ENCODE assay signal across 8 cellular contexts in genomic region chr7:151517601-151518104, GRCh38. TPM values are rescaled to one million over a fixed set of nuclear protein-coding genes. Genes with fewer than 3 reads are reported as not detected.
A peak's percentile ranks its signal among the peaks of the same experiment; 100 is the strongest.
DNase-seq lines count a peak whose midpoint lies in the region; ATAC-seq and TF ChIP-seq lines count a peak whose summit lies in the region.

No MANE protein-coding gene starts in this region.

- CTCF ChIA-PET in activated CD4-positive, alpha-beta memory T cell treated with anti-CD3 and anti-CD28 coated beads, Interleukin-2, amount 10 ng/mL, durations not matched to agents 7 days and 5 days (lab: Charles Lee), result interaction anchor here (0.9 to 2.6 kb wide), 2 partner anchors 116 to 167 kb away, joined by 4 to 7 read pairs; no protein-coding TSS in a partner anchor

- DNase-seq in NCI-H1105 treated with DMSO at 0.1 percent for 48 hours (lab: John Stamatoyannopoulos, UW) (peak; percentile 14), NCI-H1105 (lab: John Stamatoyannopoulos, UW) (no peak), foreskin keratinocyte (no peak), NCI-H1092 treated with DMSO at 0.1 percent for 48 hours (lab: John Stamatoyannopoulos, UW) (no peak)
- no peak for DNase-seq in activated CD4-positive, alpha-beta memory T cell treated with anti-CD3 and anti-CD28 coated beads, Interleukin-2, amount 10 ng/mL, durations not matched to agents 7 days and 5 days
- DNase-seq in stimulated activated naive CD8-positive, alpha-beta T cell treated with anti-CD3 and anti-CD28 coated beads, Interleukin-15, amount 100 ng/mL, for 72 hours, result no peak

- no peak for ATAC-seq in stimulated activated naive CD8-positive, alpha-beta T cell treated with anti-CD3 and anti-CD28 coated beads, Interleukin-15, amount 100 ng/mL, for 72 hours
- ATAC-seq in foreskin keratinocyte (no peak), GM18861 (IDR thresholded peaks at IDR 0.05; ENCODE audit: unreplicated experiment) (no peak)

- peaks cover 5% of the 10 kb centered on the region for H3K9me3 Mint-ChIP-seq in activated CD4-positive, alpha-beta memory T cell treated with anti-CD3 and anti-CD28 coated beads, Interleukin-2, amount 10 ng/mL, durations not matched to agents 7 days and 5 days
- H3K9me3 Mint-ChIP-seq in stimulated activated naive CD8-positive, alpha-beta T cell treated with anti-CD3 and anti-CD28 coated beads, Interleukin-15, amount 100 ng/mL, for 72 hours, result no peaks in the 10 kb centered on the region

- no peak overlapping the region for H3K27ac ChIP-seq in foreskin keratinocyte

- peak overlapping the region; percentile 73 for H3K4me3 ChIP-seq in iPS-11a (ENCODE audit: low read depth, low read length)

- POLR2A ChIA-PET in activated CD4-positive, alpha-beta memory T cell treated with anti-CD3 and anti-CD28 coated beads, Interleukin-2, amount 10 ng/mL, durations not matched to agents 7 days and 5 days (lab: Charles Lee), result interaction anchor here (0.8 to 3.8 kb wide), 9 partner anchors 8 to 360 kb away, joined by 3 to 43 read pairs (median 5); partner anchors contain the start of gene PRKAG2

- peaks cover 42% of the 10 kb centered on the region for H3K36me3 Mint-ChIP-seq in activated CD4-positive, alpha-beta memory T cell treated with anti-CD3 and anti-CD28 coated beads, Interleukin-2, amount 10 ng/mL, durations not matched to agents 7 days and 5 days (ENCODE audit: low read depth)

- H3K27me3 ChIP-seq in foreskin keratinocyte, result no peaks in the 10 kb centered on the region

- TF ChIP-seq CTCF in foreskin keratinocyte (conservative IDR thresholded peaks at IDR 0.05), result no peak

- peaks cover 9% of the 10 kb centered on the region for H3K4me1 ChIP-seq in foreskin keratinocyte

- H3K27ac Mint-ChIP-seq in activated CD4-positive, alpha-beta memory T cell treated with anti-CD3 and anti-CD28 coated beads, Interleukin-2, amount 10 ng/mL, durations not matched to agents 7 days and 5 days, result peak overlapping the region; percentile 86
- H3K27ac Mint-ChIP-seq in stimulated activated naive CD8-positive, alpha-beta T cell treated with anti-CD3 and anti-CD28 coated beads, Interleukin-15, amount 100 ng/mL, for 72 hours, result peak overlapping the region in 1 of 2 donors; percentile 72

- H3K4me1 Mint-ChIP-seq in activated CD4-positive, alpha-beta memory T cell treated with anti-CD3 and anti-CD28 coated beads, Interleukin-2, amount 10 ng/mL, durations not matched to agents 7 days and 5 days, result peaks cover 61% of the 10 kb centered on the region
- H3K4me1 Mint-ChIP-seq in stimulated activated naive CD8-positive, alpha-beta T cell treated with anti-CD3 and anti-CD28 coated beads, Interleukin-15, amount 100 ng/mL, for 72 hours, result peaks cover 60% of the 10 kb centered on the region

- H3K4me3 Mint-ChIP-seq in activated CD4-positive, alpha-beta memory T cell treated with anti-CD3 and anti-CD28 coated beads, Interleukin-2, amount 10 ng/mL, durations not matched to agents 7 days and 5 days, result peak overlapping the region; percentile 92
- H3K4me3 Mint-ChIP-seq in stimulated activated naive CD8-positive, alpha-beta T cell treated with anti-CD3 and anti-CD28 coated beads, Interleukin-15, amount 100 ng/mL, for 72 hours, result peak overlapping the region; percentile 84 to 87

- H3K27me3 Mint-ChIP-seq in activated CD4-positive, alpha-beta memory T cell treated with anti-CD3 and anti-CD28 coated beads, Interleukin-2, amount 10 ng/mL, durations not matched to agents 7 days and 5 days, result peaks cover under 1% of the 10 kb centered on the region
- no peaks in the 10 kb centered on the region for H3K27me3 Mint-ChIP-seq in stimulated activated naive CD8-positive, alpha-beta T cell treated with anti-CD3 and anti-CD28 coated beads, Interleukin-15, amount 100 ng/mL, for 72 hours

RNA-seq across cellular contexts. Expression of gene RHEB, which starts 2.0 kb away (rescaled TPM):
- 10 to 100 TPM; 82.8 to 85.1 TPM for total RNA-seq in activated CD4-positive, alpha-beta memory T cell treated with anti-CD3 and anti-CD28 coated beads, Interleukin-2, amount 10 ng/mL, durations not matched to agents 7 days and 5 days
- total RNA-seq in foreskin keratinocyte, result 80.0 and 83.3 TPM in 2 replicates
- polyA plus RNA-seq in foreskin keratinocyte, result 106 and 123 TPM in 2 replicates
